9 cellular contexts compared by ENCODE assay signal in genomic region chr1:77514871-77515776, GRCh38.
DNase-seq lines count a peak whose midpoint lies in the region; ATAC-seq and TF ChIP-seq lines count a peak whose summit lies in the region.
"Had no signal": no experiment of that assay in that cellular context is flagged by ENCODE, and none has a peak within 500 bp of the region (broad histone marks: within the 10 kb centered on the region; RNA-seq: fewer than 3 reads in every experiment).

No MANE protein-coding gene starts in this region.

- DNase-seq in HT-29 (ENCODE audit: low spot score) (peak; percentile 20), left lung (no peak)
- no peak for DNase-seq in activated T-cell treated with anti-CD3 and anti-CD28 coated beads, Interleukin-2, amount 50 U/mL, for 4 hours
- DNase-seq in activated CD8-positive, alpha-beta memory T cell treated with anti-CD3 and anti-CD28 coated beads, Interleukin-2, amount 50 U/mL, for 48 hours = no peak
- no peak for DNase-seq in activated CD4-positive, alpha-beta memory T cell treated with anti-CD3 and anti-CD28 coated beads for 36 hours
- DNase-seq: NCI-H1417 had no signal

- intact Hi-C loops in left lung (cut with DNase I) = no loop called here
- intact Hi-C loops in activated CD4-positive, alpha-beta memory T cell treated with anti-CD3 and anti-CD28 coated beads for 36 hours (cut with micrococcal nuclease) = no loop called here

- H3K9me3 Mint-ChIP-seq in brain = peaks cover 0 to 12% (median 0%) of the 10 kb centered on the region in 5 experiments
- H3K9me3 Mint-ChIP-seq in activated T-cell treated with anti-CD3 and anti-CD28 coated beads, Interleukin-2, amount 50 U/mL, for 4 hours = peaks cover 12% of the 10 kb centered on the region
- H3K9me3 Mint-ChIP-seq in activated CD4-positive, alpha-beta memory T cell treated with anti-CD3 and anti-CD28 coated beads for 36 hours = peaks cover 14% of the 10 kb centered on the region

- peaks cover 36% of the 10 kb centered on the region for H3K4me1 ChIP-seq in ACC112 (ENCODE audit: control insufficient read depth, insufficient read depth, low read length, unreplicated experiment)
- peaks cover 0 to 9% of the 10 kb centered on the region in 2 donors for H3K4me1 ChIP-seq in left lung

- no peaks in the 10 kb centered on the region for H3K36me3 ChIP-seq in ACC112 (ENCODE audit: insufficient read depth, low read length)
- H3K36me3 ChIP-seq in left lung = no peaks in the 10 kb centered on the region

- H3K27ac ChIP-seq in ACC112 (ENCODE audit: low read depth, low read length) (peak overlapping the region; percentile 82), left lung (no peak overlapping the region)

- H3K9me3 ChIP-seq in left lung = peaks cover 0 to 10% of the 10 kb centered on the region in 2 donors

- POLR2A ChIA-PET in activated CD4-positive, alpha-beta memory T cell treated with anti-CD3 and anti-CD28 coated beads for 36 hours (lab: Charles Lee) = no interaction called here

- H3K27me3 Mint-ChIP-seq in brain = peaks cover 11% of the 10 kb centered on the region
- H3K27me3 Mint-ChIP-seq in activated T-cell treated with anti-CD3 and anti-CD28 coated beads, Interleukin-2, amount 50 U/mL, for 4 hours (ENCODE audit: low read depth) = no peaks in the 10 kb centered on the region
- H3K27me3 Mint-ChIP-seq in activated CD4-positive, alpha-beta memory T cell treated with anti-CD3 and anti-CD28 coated beads for 36 hours = no peaks in the 10 kb centered on the region

- no peaks in the 10 kb centered on the region for H3K79me2 ChIP-seq in ACC112 (ENCODE audit: control insufficient read depth, insufficient read depth, low read length, unreplicated experiment)

- peak overlapping the region in 2 of 5 experiments; percentile 8 to 17 for H3K4me3 Mint-ChIP-seq in brain
- H3K4me3 Mint-ChIP-seq in activated T-cell treated with anti-CD3 and anti-CD28 coated beads, Interleukin-2, amount 50 U/mL, for 4 hours = no peak overlapping the region
- H3K4me3 Mint-ChIP-seq in activated CD4-positive, alpha-beta memory T cell treated with anti-CD3 and anti-CD28 coated beads for 36 hours = no peak overlapping the region

- no peaks in the 10 kb centered on the region for H3K36me3 Mint-ChIP-seq in brain
- H3K36me3 Mint-ChIP-seq in activated T-cell treated with anti-CD3 and anti-CD28 coated beads, Interleukin-2, amount 50 U/mL, for 4 hours (ENCODE audit: insufficient read depth) = peaks cover 11% of the 10 kb centered on the region
- peaks cover 10% of the 10 kb centered on the region for H3K36me3 Mint-ChIP-seq in activated CD4-positive, alpha-beta memory T cell treated with anti-CD3 and anti-CD28 coated beads for 36 hours

- peak overlapping the region; percentile 65 for H2AFZ ChIP-seq in ACC112 (ENCODE audit: low read length, unreplicated experiment)

- H3K27me3 ChIP-seq in ACC112 (ENCODE audit: insufficient read depth, low read length) (no peaks in the 10 kb centered on the region), left lung (no peaks in the 10 kb centered on the region)

- peak overlapping the region in 4 of 5 experiments; percentile 10 to 90 (median 49) for H3K27ac Mint-ChIP-seq in brain
- no peak overlapping the region for H3K27ac Mint-ChIP-seq in activated CD4-positive, alpha-beta memory T cell treated with anti-CD3 and anti-CD28 coated beads for 36 hours

- H3K4me3 ChIP-seq in ACC112 (ENCODE audit: low read depth, low read length) = no peak overlapping the region; the same call in 1 of the 2 replicates
- no peak overlapping the region for H3K4me3 ChIP-seq in left lung

- H3K4me1 Mint-ChIP-seq in brain = peaks cover 21% of the 10 kb centered on the region
- no peaks in the 10 kb centered on the region for H3K4me1 Mint-ChIP-seq in activated T-cell treated with anti-CD3 and anti-CD28 coated beads, Interleukin-2, amount 50 U/mL, for 4 hours (ENCODE audit: low read depth)
- H3K4me1 Mint-ChIP-seq in activated CD4-positive, alpha-beta memory T cell treated with anti-CD3 and anti-CD28 coated beads for 36 hours (ENCODE audit: low read depth) = no peaks in the 10 kb centered on the region

- no peak for TF ChIP-seq CTCF in brain (conservative IDR thresholded peaks at IDR 0.05)
- no peak for TF ChIP-seq CTCF in left lung (IDR thresholded peaks at IDR 0.05)

- ATAC-seq in left lung = peak; percentile 62
- no peak for ATAC-seq in activated T-cell treated with anti-CD3 and anti-CD28 coated beads, Interleukin-2, amount 50 U/mL, for 4 hours
- no peak for ATAC-seq in HG03565 (IDR thresholded peaks at IDR 0.05; ENCODE audit: unreplicated experiment)

- CTCF ChIA-PET in activated CD4-positive, alpha-beta memory T cell treated with anti-CD3 and anti-CD28 coated beads for 36 hours (lab: Charles Lee) = no interaction called here
